ENCODE assay signal across 21 cellular contexts in genomic region chr7:157593541-157593940, GRCh38.
"Had no signal": no experiment of that assay in that cellular context is flagged by ENCODE, and none has a peak within 500 bp of the region (broad histone marks: within the 10 kb centered on the region; RNA-seq: fewer than 3 reads in every experiment).

No MANE protein-coding gene starts in this region.

- H3K36me3 ChIP-seq: MG63, SJSA1 had no signal

- H3K4me3 ChIP-seq: MG63, SJSA1, SK-N-MC had no signal

- DNase-seq: Karpas-422, KG1, MG63, NCI-H1092, NCI-H1105 treated with DMSO at 0.1 percent for 48 hours, NCI-H1417 treated with DMSO at 0.1 percent for 48 hours, NCI-H146, NCI-H1694 treated with DMSO at 0.1 percent for 48 hours, NCI-H1930, NCI-H2081, NCI-H2107, NCI-H2227 treated with DMSO at 0.1 percent for 48 hours, NCI-H524, NCI-H526 treated with DMSO at 0.1 percent for 48 hours, NCI-H748 treated with DMSO at 0.1 percent for 48 hours, Right ventricle myocardium superior, RPMI8226, SIG-M5 had no signal

- H3K4me1 ChIP-seq: SJSA1 had no signal

- H3K9me3 ChIP-seq: MG63, SJSA1 had no signal

- FAIRE-seq: RCC 7860 had no signal

- H3K27ac ChIP-seq: SJSA1, SK-N-MC had no signal
